19 cellular contexts compared by ENCODE assay signal in the genomic region with DNA sequence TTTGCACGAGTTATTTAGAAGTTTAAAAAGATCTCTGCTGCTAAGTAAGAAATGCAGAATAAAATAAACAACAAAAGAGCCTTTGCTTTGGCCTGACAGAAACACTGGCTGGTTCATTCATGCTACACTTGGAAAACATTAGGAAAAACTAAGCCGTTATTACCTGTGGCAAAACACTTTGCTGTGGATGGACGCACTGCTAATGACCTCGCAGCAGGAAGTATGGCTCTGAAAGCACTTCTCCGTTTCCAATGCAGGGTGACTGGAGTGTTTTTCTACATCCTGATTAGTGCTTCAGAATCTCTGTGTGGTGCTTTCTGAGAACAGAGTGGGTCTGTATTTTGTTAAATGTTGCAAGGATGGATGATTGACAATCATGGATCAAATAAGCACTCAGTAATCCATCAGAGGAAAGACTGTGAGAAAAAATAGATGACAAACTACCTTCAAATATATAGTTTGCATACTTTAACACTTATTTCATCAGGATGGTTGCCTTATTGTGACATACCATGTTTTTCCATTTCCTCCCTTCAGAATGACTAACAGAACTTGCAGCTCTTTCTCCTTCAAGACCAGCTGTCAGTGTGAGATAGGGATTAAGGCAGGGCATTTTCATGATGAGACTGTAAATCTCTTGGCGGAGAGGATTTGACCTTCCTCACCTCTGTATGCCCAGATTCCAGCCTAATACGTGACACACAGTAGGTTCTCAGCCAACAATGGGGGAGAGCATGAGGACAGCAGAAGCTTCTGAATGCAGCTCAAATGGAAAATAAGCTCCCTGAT.
A peak's percentile ranks its signal among the peaks of the same experiment; 100 is the strongest.
DNase-seq lines count a peak whose midpoint lies in the region; ATAC-seq and TF ChIP-seq lines count a peak whose summit lies in the region.
"Had no signal": no experiment of that assay in that cellular context is flagged by ENCODE, and none has a peak within 500 bp of the region (broad histone marks: within the 10 kb centered on the region; RNA-seq: fewer than 3 reads in every experiment).

No MANE protein-coding gene starts in this region.

- no peak overlapping the region for H3K4me3 ChIP-seq in fibroblast of pulmonary artery (replicated peaks; ENCODE audit: low read depth, low read length)
- H3K4me3 ChIP-seq: heart left ventricle, K562, Peyer's patch had no signal

- DNase-seq in DMS153 treated with DMSO at 0.1 percent for 48 hours (lab: John Stamatoyannopoulos, UW; ENCODE audit: unreplicated experiment): peak; percentile 30
- peak; percentile 1 for DNase-seq in Kasumi-1 (lab: John Stamatoyannopoulos, UW)
- peak; percentile 58 for DNase-seq in NCI-H748 treated with DMSO at 0.1 percent for 48 hours (lab: John Stamatoyannopoulos, UW)
- peak; percentile 18 for DNase-seq in fibroblast of pulmonary artery (ENCODE audit: low read depth)
- no peak for DNase-seq in kidney glomerular epithelial cell (lab: John Stamatoyannopoulos, UW)
- no peak for DNase-seq in HEK293T (ENCODE audit: extremely low spot score)
- DNase-seq: activated CD4-positive, alpha-beta T cell treated with anti-CD3 and anti-CD28 coated beads for 36 hours; activated T-cell treated with anti-CD3 and anti-CD28 coated beads, Interleukin-2, amount 50 U/mL, for 24 hours; DMS 273 treated with DMSO at 0.1 percent for 48 hours; heart left ventricle; naive B cell; NCI-H2171; Peyer's patch; stimulated activated CD4-positive, alpha-beta T cell treated with anti-CD3 and anti-CD28 coated beads, Interleukin-4, amount 100 ng/mL, for 1 hour; T-helper 17 cell had no signal

- no peak for TF ChIP-seq CTCF in fibroblast of pulmonary artery (IDR thresholded peaks at IDR 0.05; ENCODE audit: low read length, missing control alignments)

- POLR2A ChIA-PET in HEK293T (lab: Yijun Ruan, JAX): no interaction called here

- no peak for ATAC-seq in GM21528 (IDR thresholded peaks at IDR 0.05; ENCODE audit: low FRiP score, unreplicated experiment)
- no peak for ATAC-seq in GM19467 (IDR thresholded peaks at IDR 0.05; ENCODE audit: unreplicated experiment)
- ATAC-seq: activated CD4-positive, alpha-beta T cell treated with anti-CD3 and anti-CD28 coated beads for 36 hours; heart left ventricle; K562; left lobe of liver; T-helper 17 cell had no signal

- CTCF ChIA-PET in HEK293T (lab: Yijun Ruan, JAX): no interaction called here

TF ChIP-seq in HEK293T, 16 proteins besides CTCF, POLR2A, EP300 and RAD21:
- TF ChIP-seq SUZ12 (IDR thresholded peaks at IDR 0.05) (no peak), FOXK2 (IDR thresholded peaks at IDR 0.05) (no peak), ZNF384 (IDR thresholded peaks at IDR 0.05) (no peak), BHLHE40 (IDR thresholded peaks at IDR 0.05; ENCODE audit: borderline replicate concordance) (no peak), FOXA1 (IDR thresholded peaks at IDR 0.05) (no peak), ELF4 (IDR thresholded peaks at IDR 0.05) (no peak), FOXM1 (IDR thresholded peaks at IDR 0.05; ENCODE audit: borderline replicate concordance) (no peak), HDGF (IDR thresholded peaks at IDR 0.05; ENCODE audit: borderline replicate concordance) (no peak), SP1 (IDR thresholded peaks at IDR 0.05) (no peak), LEF1 (IDR thresholded peaks at IDR 0.05; ENCODE audit: borderline replicate concordance) (no peak), NFRKB (IDR thresholded peaks at IDR 0.05) (no peak), TARDBP (IDR thresholded peaks at IDR 0.05) (no peak), L3MBTL2 (conservative IDR thresholded peaks at IDR 0.05) (no peak), ARNT (IDR thresholded peaks at IDR 0.05) (no peak), CTBP1 (IDR thresholded peaks at IDR 0.05; ENCODE audit: borderline replicate concordance) (no peak)
- TF ChIP-seq, protein P1, sequence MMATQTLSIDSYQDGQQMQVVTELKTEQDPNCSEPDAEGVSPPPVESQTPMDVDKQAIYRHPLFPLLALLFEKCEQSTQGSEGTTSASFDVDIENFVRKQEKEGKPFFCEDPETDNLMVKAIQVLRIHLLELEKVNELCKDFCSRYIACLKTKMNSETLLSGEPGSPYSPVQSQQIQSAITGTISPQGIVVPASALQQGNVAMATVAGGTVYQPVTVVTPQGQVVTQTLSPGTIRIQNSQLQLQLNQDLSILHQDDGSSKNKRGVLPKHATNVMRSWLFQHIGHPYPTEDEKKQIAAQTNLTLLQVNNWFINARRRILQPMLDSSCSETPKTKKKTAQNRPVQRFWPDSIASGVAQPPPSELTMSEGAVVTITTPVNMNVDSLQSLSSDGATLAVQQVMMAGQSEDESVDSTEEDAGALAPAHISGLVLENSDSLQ (IDR thresholded peaks at IDR 0.05): no peak

Comparison
In these comparisons a context has a peak if more than half of its experiments do, and no peak if none do; other contexts are left out.
1. DNase-seq: peak in DMS153 treated with DMSO at 0.1 percent for 48 hours (single experiment), Kasumi-1 (2 of 2), NCI-H748 treated with DMSO at 0.1 percent for 48 hours (single experiment) and fibroblast of pulmonary artery (single experiment); none in kidney glomerular epithelial cell (single experiment) and HEK293T (single experiment).